Comparison of ENCODE assay signal across 9 cellular contexts in genomic region chr5:38556599-38557308, GRCh38.
DNase-seq lines count a peak whose midpoint lies in the region; ATAC-seq lines count a peak whose summit lies in the region.
"Had no signal": no experiment of that assay in that cellular context is flagged by ENCODE, and none has a peak within 500 bp of the region (broad histone marks: within the 10 kb centered on the region; RNA-seq: fewer than 3 reads in every experiment).

Gene LIFR, minus strand, starts transcription at chr5:38556646. Its CDS starts 25,999 bp downstream, at chr5:38530647.

- no peaks in the 10 kb centered on the region for H3K9me3 ChIP-seq in mucosa of rectum (ENCODE audit: control insufficient read depth in 2 of 2, low read length in 2 of 2)
- H3K9me3 ChIP-seq: neutrophil had no signal

- H3K27ac ChIP-seq in mucosa of rectum (ENCODE audit: low read depth in 2 of 2, low read length in 2 of 2): peak within 1 kb of the TSS; percentile 85 to 87
- H3K27ac ChIP-seq: neutrophil had no signal

- H3K9ac ChIP-seq in mucosa of rectum (ENCODE audit: low read depth in 1 of 2, low read length in 2 of 2): peak within 1 kb of the TSS; percentile 58 to 75

- DNase-seq in NCI-H748 treated with DMSO at 0.1 percent for 48 hours (lab: John Stamatoyannopoulos, UW): peak; percentile 94
- peak; percentile 19 for DNase-seq in activated T-helper 9 cell treated with anti-CD3 and anti-CD28 coated beads, Interleukin-2, amount 50 U/mL, for 16 hours (ENCODE audit: low read depth)
- DNase-seq in fibroblast of gingiva (ENCODE audit: low read depth): peak; percentile 81
- peak; percentile 27 for DNase-seq in stimulated activated naive CD4-positive, alpha-beta T cell treated with Interleukin-2 at 50 U/mL for 16 hours (lab: John Stamatoyannopoulos, UW)
- DNase-seq in effector CD8-positive, alpha-beta T cell (lab: John Stamatoyannopoulos, UW): no peak

- peak within 1 kb of the TSS; percentile 61 for H3K4me3 ChIP-seq in GM08714 (ENCODE audit: low read length)
- H3K4me3 ChIP-seq in mucosa of rectum (ENCODE audit: low read length in 2 of 2): peak within 1 kb of the TSS; percentile 71 to 76

- peaks cover 11 to 15% of the 10 kb centered on the region in 2 donors for H3K27me3 ChIP-seq in mucosa of rectum (ENCODE audit: control insufficient read depth in 2 of 2, insufficient read depth in 2 of 2, low read length in 2 of 2)

- H3K36me3 ChIP-seq in mucosa of rectum (ENCODE audit: control insufficient read depth in 2 of 2, insufficient read depth in 2 of 2, low read length in 2 of 2): no peaks in the 10 kb centered on the region
- H3K36me3 ChIP-seq: neutrophil had no signal

- H3K4me1 ChIP-seq in mucosa of rectum (ENCODE audit: control insufficient read depth in 2 of 2, insufficient read depth in 2 of 2, low read length in 2 of 2): peaks cover 0 to 6% of the 10 kb centered on the region in 2 donors

- ATAC-seq in HG02970 (IDR thresholded peaks at IDR 0.05; ENCODE audit: low FRiP score, unreplicated experiment): peak; percentile 59
